Comparison of ENCODE assay signal across 8 cellular contexts in genomic region chr19:55253842-55254624, GRCh38. TPM values are rescaled to one million over a fixed set of nuclear protein-coding genes. Genes with fewer than 3 reads are reported as not detected.
DNase-seq lines count a peak whose midpoint lies in the region; ATAC-seq, FAIRE-seq and TF ChIP-seq lines count a peak whose summit lies in the region.

No MANE protein-coding gene starts in this region.

- H3K36me3 Mint-ChIP-seq in activated T-helper 2 cell treated with anti-CD3 and anti-CD28 coated beads, Interferon-gamma antibody, Interleukin-2, Interleukin-4, amounts not matched to agents 10 μg/mL and 5 μg/mL and 100 μg/mL, durations not matched to agents 14 hours and 24 hours and 36 hours (ENCODE audit: low read depth) = peaks cover 54% of the 10 kb centered on the region

- 51 to 56% methylated on average over 13 to 23 of the region's 23 CpGs for WGBS in upper lobe of left lung, 2 donors

- intact Hi-C loops in activated T-helper 2 cell treated with anti-CD3 and anti-CD28 coated beads, Interferon-gamma antibody, Interleukin-2, Interleukin-4, amounts not matched to agents 10 μg/mL and 5 μg/mL and 100 μg/mL, durations not matched to agents 14 hours and 24 hours and 36 hours (cut with micrococcal nuclease) = loop anchor here (5.0 to 10.0 kb wide), 3 partner anchors 37 to 1049 kb away; partner anchors contain the start of genes CCDC106, RPS9, ZNF580 and ZNF581

- ATAC-seq in HG02623 (IDR thresholded peaks at IDR 0.05; ENCODE audit: unreplicated experiment) = peak; percentile 29
- ATAC-seq in upper lobe of left lung (ENCODE audit: low FRiP score in 2 of 2) = no peak
- ATAC-seq in GM18520 (IDR thresholded peaks at IDR 0.05; ENCODE audit: unreplicated experiment) = no peak

- H3K27ac ChIP-seq in upper lobe of left lung = peak overlapping the region; percentile 72 to 86 (median 78)

- FAIRE-seq in RCC 7860 (lab: Jason Lieb, UNC) = no peak

- TF ChIP-seq POLR2A in upper lobe of left lung (IDR thresholded peaks at IDR 0.05) = no peak

- peaks cover 4% of the 10 kb centered on the region for H3K4me1 ChIP-seq in NT2/D1 (ENCODE audit: insufficient read depth, insufficient read length)
- H3K4me1 ChIP-seq in upper lobe of left lung = peaks cover 36 to 85% (median 55%) of the 10 kb centered on the region in 4 donors

- H3K9me3 Mint-ChIP-seq in activated T-helper 2 cell treated with anti-CD3 and anti-CD28 coated beads, Interferon-gamma antibody, Interleukin-2, Interleukin-4, amounts not matched to agents 10 μg/mL and 5 μg/mL and 100 μg/mL, durations not matched to agents 14 hours and 24 hours and 36 hours = no peaks in the 10 kb centered on the region

- H3K27me3 ChIP-seq in NT2/D1 (ENCODE audit: insufficient read depth, insufficient read length) = no peaks in the 10 kb centered on the region
- H3K27me3 ChIP-seq in upper lobe of left lung = no peaks in the 10 kb centered on the region

- H3K36me3 ChIP-seq in NT2/D1 (ENCODE audit: insufficient read depth, insufficient read length, low read length) = peaks cover 57% of the 10 kb centered on the region
- peaks cover 0 to 6% (median 0%) of the 10 kb centered on the region in 4 donors for H3K36me3 ChIP-seq in upper lobe of left lung

- H3K9me3 ChIP-seq in NT2/D1 (ENCODE audit: insufficient read depth, low read length) = no peaks in the 10 kb centered on the region
- H3K9me3 ChIP-seq in upper lobe of left lung = no peaks in the 10 kb centered on the region

- H3K4me3 ChIP-seq in NT2/D1 (ENCODE audit: insufficient read length, low read depth) (no peak overlapping the region), upper lobe of left lung (peak overlapping the region in 3 of 4 donors; percentile 25 to 98 (median 32))

- H3K27me3 Mint-ChIP-seq in activated T-helper 2 cell treated with anti-CD3 and anti-CD28 coated beads, Interferon-gamma antibody, Interleukin-2, Interleukin-4, amounts not matched to agents 10 μg/mL and 5 μg/mL and 100 μg/mL, durations not matched to agents 14 hours and 24 hours and 36 hours (ENCODE audit: low read depth) = no peaks in the 10 kb centered on the region

- peak overlapping the region; percentile 94 for H3K27ac Mint-ChIP-seq in activated T-helper 2 cell treated with anti-CD3 and anti-CD28 coated beads, Interferon-gamma antibody, Interleukin-2, Interleukin-4, amounts not matched to agents 10 μg/mL and 5 μg/mL and 100 μg/mL, durations not matched to agents 14 hours and 24 hours and 36 hours

- no peak for DNase-seq in NT2/D1 (ENCODE audit: low read depth, low spot score)
- peak; percentile 54 for DNase-seq in activated T-helper 2 cell treated with anti-CD3 and anti-CD28 coated beads, Interferon-gamma antibody, Interleukin-2, Interleukin-4, amounts not matched to agents 10 μg/mL and 5 μg/mL and 100 μg/mL, durations not matched to agents 14 hours and 24 hours and 36 hours (ENCODE audit: low spot score)
- DNase-seq in midbrain (lab: John Stamatoyannopoulos, UW) = peak; percentile 3
- DNase-seq in upper lobe of left lung = no peak
- DNase-seq in RCC 7860 (ENCODE audit: low spot score) = no peak

- peaks cover 59% of the 10 kb centered on the region for H3K4me1 Mint-ChIP-seq in activated T-helper 2 cell treated with anti-CD3 and anti-CD28 coated beads, Interferon-gamma antibody, Interleukin-2, Interleukin-4, amounts not matched to agents 10 μg/mL and 5 μg/mL and 100 μg/mL, durations not matched to agents 14 hours and 24 hours and 36 hours (ENCODE audit: low read depth)

- TF ChIP-seq CTCF in GM12873 (IDR thresholded peaks at IDR 0.05; ENCODE audit: insufficient read depth, low read depth, low read length, missing control alignments) (peak; percentile 13), upper lobe of left lung (IDR thresholded peaks at IDR 0.05) (no peak)

- peak overlapping the region; percentile 92 for H3K4me3 Mint-ChIP-seq in activated T-helper 2 cell treated with anti-CD3 and anti-CD28 coated beads, Interferon-gamma antibody, Interleukin-2, Interleukin-4, amounts not matched to agents 10 μg/mL and 5 μg/mL and 100 μg/mL, durations not matched to agents 14 hours and 24 hours and 36 hours (ENCODE audit: low read depth)

- H3K9ac ChIP-seq in NT2/D1 (ENCODE audit: insufficient read length, low read depth) = peak overlapping the region; percentile 36

- no peak for TF ChIP-seq EP300 in upper lobe of left lung (IDR thresholded peaks at IDR 0.05)

RNA-seq across cellular contexts. Expression of gene PPP6R1, which starts 4.8 kb away (rescaled TPM):
- total RNA-seq in activated T-helper 2 cell treated with anti-CD3 and anti-CD28 coated beads, Interferon-gamma antibody, Interleukin-2, Interleukin-4, amounts not matched to agents 10 μg/mL and 5 μg/mL and 100 μg/mL, durations not matched to agents 14 hours and 24 hours and 36 hours = 180 and 183 TPM in 2 replicates
- total RNA-seq in upper lobe of left lung = 100 to 1,000 TPM in 1 of 6 donors, 10 to 100 TPM in 5; 49.0 to 104 (median 76.7) TPM

RNA-seq across cellular contexts. Expression of gene TMEM86B, which starts 25.5 kb away (rescaled TPM):
- 6.0 and 6.7 TPM in 2 replicates for total RNA-seq in activated T-helper 2 cell treated with anti-CD3 and anti-CD28 coated beads, Interferon-gamma antibody, Interleukin-2, Interleukin-4, amounts not matched to agents 10 μg/mL and 5 μg/mL and 100 μg/mL, durations not matched to agents 14 hours and 24 hours and 36 hours
- 10 to 100 TPM in 1 of 6 donors, 1 to 10 TPM in 5; 2.0 to 10.5 (median 4.8) TPM for total RNA-seq in upper lobe of left lung

RNA-seq across cellular contexts. Expression of gene HSPBP1, which starts 25.9 kb away (rescaled TPM):
- total RNA-seq in activated T-helper 2 cell treated with anti-CD3 and anti-CD28 coated beads, Interferon-gamma antibody, Interleukin-2, Interleukin-4, amounts not matched to agents 10 μg/mL and 5 μg/mL and 100 μg/mL, durations not matched to agents 14 hours and 24 hours and 36 hours = 59.0 and 59.3 TPM in 2 replicates
- total RNA-seq in upper lobe of left lung = 10 to 100 TPM; 21.0 to 34.6 (median 30.1) TPM

RNA-seq across cellular contexts. Expression of gene BRSK1, which starts 29.8 kb away (rescaled TPM):
- total RNA-seq in activated T-helper 2 cell treated with anti-CD3 and anti-CD28 coated beads, Interferon-gamma antibody, Interleukin-2, Interleukin-4, amounts not matched to agents 10 μg/mL and 5 μg/mL and 100 μg/mL, durations not matched to agents 14 hours and 24 hours and 36 hours = 5.8 and 6.0 TPM in 2 replicates
- total RNA-seq in upper lobe of left lung = 1 to 10 TPM in 5 of 6 donors, not detected in 1; 1.0 to 2.7 (median 1.1) TPM

RNA-seq across cellular contexts. Expression of gene PTPRH, which starts 44.7 kb away (rescaled TPM):
- not detected in 2 replicates for total RNA-seq in activated T-helper 2 cell treated with anti-CD3 and anti-CD28 coated beads, Interferon-gamma antibody, Interleukin-2, Interleukin-4, amounts not matched to agents 10 μg/mL and 5 μg/mL and 100 μg/mL, durations not matched to agents 14 hours and 24 hours and 36 hours
- 1 to 10 TPM in 1 of 6 donors, under 1 TPM in 4, not detected in 1; 0.30 to 3.1 (median 0.67) TPM for total RNA-seq in upper lobe of left lung

Comparison
In these comparisons a context has a peak if more than half of its experiments do, and no peak if none do; other contexts are left out.
1. DNase-seq: peak in activated T-helper 2 cell treated with anti-CD3 and anti-CD28 coated beads, Interferon-gamma antibody, Interleukin-2, Interleukin-4, amounts not matched to agents 10 μg/mL and 5 μg/mL and 100 μg/mL, durations not matched to agents 14 hours and 24 hours and 36 hours (single experiment) and midbrain (single experiment); none in NT2/D1 (single experiment), upper lobe of left lung (0 of 2) and RCC 7860 (single experiment).